In genomic region chr7:151057038-151057736, GRCh38 we compare ENCODE assay signal across 8 cellular contexts.
DNase-seq lines count a peak whose midpoint lies in the region; FAIRE-seq and TF ChIP-seq lines count a peak whose summit lies in the region.

No MANE protein-coding gene starts in this region.

- FAIRE-seq in urothelium cell line (lab: Jason Lieb, UNC) = no peak

- peak overlapping the region; percentile 30 for H3K27ac Mint-ChIP-seq in nephron progenitor cell

- H3K9me3 ChIP-seq in duodenal mucosa (ENCODE audit: control insufficient read depth in 1 of 2, low read length in 2 of 2) = no peaks in the 10 kb centered on the region

- H3K4me1 Mint-ChIP-seq in nephron progenitor cell = peaks cover 48% of the 10 kb centered on the region

- TF ChIP-seq CTCF in HFF-Myc (IDR thresholded peaks at IDR 0.05; ENCODE audit: low read depth, low read length, missing control alignments) (no peak), nephron progenitor cell (IDR thresholded peaks at IDR 0.05) (no peak)

- H3K27ac ChIP-seq in duodenal mucosa (ENCODE audit: low read depth, low read length) = no peak overlapping the region

- no peaks in the 10 kb centered on the region for H3K9me3 Mint-ChIP-seq in nephron progenitor cell

- peak overlapping the region; percentile 92 for H3K4me3 Mint-ChIP-seq in nephron progenitor cell

- peaks cover 40% of the 10 kb centered on the region for H3K27me3 Mint-ChIP-seq in nephron progenitor cell (ENCODE audit: low read depth, poor library complexity)

- H3K36me3 ChIP-seq in duodenal mucosa (ENCODE audit: control insufficient read depth in 1 of 2, insufficient read depth in 2 of 2, low read length in 2 of 2) = no peaks in the 10 kb centered on the region

- peak overlapping the region; percentile 60 to 78 for H3K9ac ChIP-seq in duodenal mucosa (ENCODE audit: low read depth in 1 of 2, low read length in 2 of 2)

- no peaks in the 10 kb centered on the region for H3K36me3 Mint-ChIP-seq in nephron progenitor cell (ENCODE audit: low read depth)

- no peaks in the 10 kb centered on the region for H3K27me3 ChIP-seq in duodenal mucosa (ENCODE audit: control insufficient read depth in 1 of 2, insufficient read depth in 2 of 2, low read length in 2 of 2)

- H3K4me3 ChIP-seq in HFF-Myc (replicated peaks; ENCODE audit: low read depth, low read length) (peak overlapping the region; percentile 83), duodenal mucosa (ENCODE audit: low read depth in 1 of 2, low read length in 2 of 2) (peak overlapping the region; percentile 94)

- DNase-seq in DMS 273 (lab: John Stamatoyannopoulos, UW; ENCODE audit: unreplicated experiment) (peak; percentile 88), DMS 273 treated with DMSO at 0.1 percent for 48 hours (lab: John Stamatoyannopoulos, UW) (no peak), HFF-Myc (ENCODE audit: extremely low read depth, low read depth) (no peak), NCI-H1930 (lab: John Stamatoyannopoulos, UW) (peak; percentile 69 to 70), nephron progenitor cell (no peak), urothelium cell line (ENCODE audit: low spot score) (no peak)
- DNase-seq in stimulated activated CD8-positive, alpha-beta memory T cell treated with anti-CD3 and anti-CD28 coated beads, Interleukin-4, amount 100 ng/mL, for 48 hours = no peak

- H3K4me1 ChIP-seq in duodenal mucosa (ENCODE audit: control insufficient read depth in 1 of 2, insufficient read depth in 2 of 2, low read length in 2 of 2) = peaks cover 40 to 43% of the 10 kb centered on the region in 2 donors

Comparison
In these comparisons a context has a peak if more than half of its experiments do, and no peak if none do; other contexts are left out.
1. DNase-seq: peak in DMS 273 (single experiment) and NCI-H1930 (2 of 2); none in DMS 273 treated with DMSO at 0.1 percent for 48 hours (single experiment), HFF-Myc (single experiment), nephron progenitor cell (single experiment), urothelium cell line (single experiment) and stimulated activated CD8-positive, alpha-beta memory T cell treated with anti-CD3 and anti-CD28 coated beads, Interleukin-4, amount 100 ng/mL, for 48 hours (single experiment).